1 cellular context compared by ENCODE assay signal in genomic region chr1:64505944-64506658, GRCh38.
A peak's percentile ranks its signal among the peaks of the same experiment; 100 is the strongest.
TF ChIP-seq lines count a peak whose summit lies in the region.

No MANE protein-coding gene starts in this region.

TF ChIP-seq in HEK293T, 16 proteins besides CTCF, POLR2A, EP300 and RAD21 (continued from another document):
- TF ChIP-seq PKNOX1 (IDR thresholded peaks at IDR 0.05) (peak; percentile 71), LEF1 (IDR thresholded peaks at IDR 0.05; ENCODE audit: borderline replicate concordance) (no peak), L3MBTL2 (conservative IDR thresholded peaks at IDR 0.05) (peak; percentile 48)
